Comparison of ENCODE assay signal across 8 cellular contexts in genomic region chrX:87049567-87049966, GRCh38.
"Had no signal": no experiment of that assay in that cellular context is flagged by ENCODE, and none has a peak within 500 bp of the region (broad histone marks: within the 10 kb centered on the region; RNA-seq: fewer than 3 reads in every experiment).

No MANE protein-coding gene starts in this region.

- DNase-seq: GDM1, GF-D8 had no signal

- FAIRE-seq: G401.6, GM12878, GM12891, GM12892, GM18507, GM19239 had no signal

- H3K4me3 ChIP-seq: GM12878 had no signal

- ATAC-seq: GM12878 had no signal
